ENCODE assay signal across 15 cellular contexts in genomic region chr1:26353976-26354820, GRCh38.
DNase-seq lines count a peak whose midpoint lies in the region; ATAC-seq and TF ChIP-seq lines count a peak whose summit lies in the region.
"Had no signal": no experiment of that assay in that cellular context is flagged by ENCODE, and none has a peak within 500 bp of the region (broad histone marks: within the 10 kb centered on the region; RNA-seq: fewer than 3 reads in every experiment).

TSS of gene CRYBG2 (minus strand) at chr1:26354130. CDS start at chr1:26346657, 7,473 bp downstream.

- peaks cover 7% of the 10 kb centered on the region for H3K27me3 Mint-ChIP-seq in stimulated activated naive CD8-positive, alpha-beta T cell treated with anti-CD3 and anti-CD28 coated beads, Interleukin-15, amount 100 ng/mL, for 72 hours

- no peaks in the 10 kb centered on the region for H3K27me3 ChIP-seq in duodenal mucosa (ENCODE audit: control insufficient read depth in 1 of 2, insufficient read depth in 2 of 2, low read length in 2 of 2)
- no peaks in the 10 kb centered on the region for H3K27me3 ChIP-seq in mucosa of stomach (ENCODE audit: control insufficient read depth, insufficient read depth, low read length)

- DNase-seq in stimulated activated naive CD8-positive, alpha-beta T cell treated with anti-CD3 and anti-CD28 coated beads, Interleukin-15, amount 100 ng/mL, for 72 hours = no peak
- no peak for DNase-seq in stimulated activated naive CD8-positive, alpha-beta T cell treated with anti-CD3 and anti-CD28 coated beads, Interleukin-15, Interleukin-2, amounts not matched to agents 100 U/mL and 50 U/mL, for 24 hours
- DNase-seq in T1000 (lab: John Stamatoyannopoulos, UW) (no peak), GM20000 (ENCODE audit: low spot score) (no peak), NCI-H524 (lab: John Stamatoyannopoulos, UW) (no peak)
- DNase-seq: activated CD4-positive, alpha-beta T cell treated with anti-CD3 and anti-CD28 coated beads, Interleukin-2, amount 50 U/mL, for 48 hours; naive B cell; NK-92 treated with Interleukin-12 subunit alpha and Interleukin-12 subunit beta, amount 100 ng/mL, for 24 hours; T-helper 1 cell had no signal

- H3K36me3 ChIP-seq in duodenal mucosa (ENCODE audit: control insufficient read depth in 1 of 2, insufficient read depth in 2 of 2, low read length in 2 of 2) = no peaks in the 10 kb centered on the region
- no peaks in the 10 kb centered on the region for H3K36me3 ChIP-seq in mucosa of stomach (ENCODE audit: control insufficient read depth, insufficient read depth, low read length)
- H3K36me3 ChIP-seq: HAP-1 had no signal

- peaks cover 59 to 63% of the 10 kb centered on the region in 2 donors for H3K4me1 ChIP-seq in duodenal mucosa (ENCODE audit: control insufficient read depth in 1 of 2, insufficient read depth in 2 of 2, low read length in 2 of 2)
- H3K4me1 ChIP-seq in mucosa of stomach (ENCODE audit: control insufficient read depth, insufficient read depth, low read length) = peaks cover 71% of the 10 kb centered on the region
- H3K4me1 ChIP-seq: HAP-1 had no signal

- TF ChIP-seq CTCF in GM20000 (IDR thresholded peaks at IDR 0.05; ENCODE audit: extremely low read depth, missing control alignments) = no peak

- H3K27ac ChIP-seq in duodenal mucosa (ENCODE audit: low read depth, low read length) = peak within 1 kb of the TSS; percentile 36

- peak within 1 kb of the TSS; percentile 32 to 74 for H3K9ac ChIP-seq in duodenal mucosa (ENCODE audit: low read depth in 1 of 2, low read length in 2 of 2)
- H3K9ac ChIP-seq in mucosa of stomach (ENCODE audit: low read length) = peak within 1 kb of the TSS; percentile 19

- H3K27ac Mint-ChIP-seq in stimulated activated naive CD8-positive, alpha-beta T cell treated with anti-CD3 and anti-CD28 coated beads, Interleukin-15, amount 100 ng/mL, for 72 hours = peak within 1 kb of the TSS; percentile 8 to 72
- H3K27ac Mint-ChIP-seq: IgD-negative memory B cell had no signal

- peak within 1 kb of the TSS; percentile 62 to 64 for H3K4me3 ChIP-seq in duodenal mucosa (ENCODE audit: low read depth in 1 of 2, low read length in 2 of 2)
- H3K4me3 ChIP-seq in mucosa of stomach (ENCODE audit: low read length) = no peak within 1 kb of the TSS
- H3K4me3 ChIP-seq: GM12878, HAP-1 had no signal

- ATAC-seq in stimulated activated naive CD8-positive, alpha-beta T cell treated with anti-CD3 and anti-CD28 coated beads, Interleukin-15, amount 100 ng/mL, for 72 hours = no peak
- ATAC-seq in stimulated activated naive CD8-positive, alpha-beta T cell treated with anti-CD3 and anti-CD28 coated beads, Interleukin-15, Interleukin-2, amounts not matched to agents 100 U/mL and 50 U/mL, for 24 hours = no peak
- ATAC-seq in HG02852 (IDR thresholded peaks at IDR 0.05; ENCODE audit: unreplicated experiment) = no peak
- ATAC-seq: GM12878 had no signal

- H3K9me3 ChIP-seq in duodenal mucosa (ENCODE audit: control insufficient read depth in 1 of 2, low read length in 2 of 2) = no peaks in the 10 kb centered on the region
- H3K9me3 ChIP-seq in mucosa of stomach (ENCODE audit: control insufficient read depth, low read length) = no peaks in the 10 kb centered on the region
- H3K9me3 ChIP-seq: HAP-1 had no signal

- H3K4me1 Mint-ChIP-seq in stimulated activated naive CD8-positive, alpha-beta T cell treated with anti-CD3 and anti-CD28 coated beads, Interleukin-15, amount 100 ng/mL, for 72 hours = peaks cover 22% of the 10 kb centered on the region
- H3K4me1 Mint-ChIP-seq: naive B cell had no signal

- no peak within 1 kb of the TSS for H3K4me3 Mint-ChIP-seq in stimulated activated naive CD8-positive, alpha-beta T cell treated with anti-CD3 and anti-CD28 coated beads, Interleukin-15, amount 100 ng/mL, for 72 hours
- H3K4me3 Mint-ChIP-seq: IgD-negative memory B cell, naive B cell had no signal

- H3K9me3 Mint-ChIP-seq in stimulated activated naive CD8-positive, alpha-beta T cell treated with anti-CD3 and anti-CD28 coated beads, Interleukin-15, amount 100 ng/mL, for 72 hours = no peaks in the 10 kb centered on the region
- H3K9me3 Mint-ChIP-seq: IgD-negative memory B cell, naive B cell had no signal
